13 cellular contexts compared by ENCODE assay signal in the genomic region with DNA sequence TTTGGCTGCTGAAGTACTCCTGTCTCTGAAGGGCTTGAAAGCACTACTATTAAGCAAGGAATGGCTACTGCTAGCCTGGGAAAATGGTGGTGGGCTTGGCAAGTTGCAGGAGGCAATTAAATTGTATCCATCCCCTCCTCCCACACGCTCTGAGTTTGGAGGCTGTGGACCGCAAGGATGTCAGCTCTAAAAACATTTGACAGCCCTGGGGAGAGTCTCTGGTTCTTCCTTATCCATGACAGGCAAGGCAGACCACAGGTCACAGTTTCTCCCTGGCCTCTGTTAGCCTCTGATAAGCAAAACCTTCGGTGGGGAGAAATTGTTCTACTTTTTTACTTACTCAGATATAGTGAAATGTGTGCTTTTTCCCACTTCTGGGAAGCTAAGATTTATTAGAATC. TPM values are rescaled to one million over a fixed set of nuclear protein-coding genes. Genes with fewer than 3 reads are reported as not detected.
DNase-seq lines count a peak whose midpoint lies in the region; ATAC-seq and TF ChIP-seq lines count a peak whose summit lies in the region.
"Had no signal": no experiment of that assay in that cellular context is flagged by ENCODE, and none has a peak within 500 bp of the region (broad histone marks: within the 10 kb centered on the region; RNA-seq: fewer than 3 reads in every experiment).

No MANE protein-coding gene starts in this region.

- no peak overlapping the region for H3K4ac ChIP-seq in mesendoderm (ENCODE audit: low read depth, low read length)

- no peak overlapping the region for H4K5ac ChIP-seq in mesendoderm (ENCODE audit: low read length)

- no peak overlapping the region for H2AK5ac ChIP-seq in mesendoderm (ENCODE audit: low read length)

- no peaks in the 10 kb centered on the region for H3K9me3 Mint-ChIP-seq in CD4-positive, alpha-beta memory T cell
- H3K9me3 Mint-ChIP-seq in activated naive CD4-positive, alpha-beta T cell treated with anti-CD3 and anti-CD28 coated beads, Interleukin-2, amount 50 U/mL, for 72 hours: no peaks in the 10 kb centered on the region
- peaks cover 0 to 2% of the 10 kb centered on the region in 2 donors for H3K9me3 Mint-ChIP-seq in natural killer cell
- H3K9me3 Mint-ChIP-seq: activated T-helper 2 cell treated with anti-CD3 and anti-CD28 coated beads, Interferon-gamma antibody, Interleukin-2, Interleukin-4, amounts not matched to agents 10 μg/mL and 5 μg/mL and 100 μg/mL, durations not matched to agents 14 hours and 24 hours and 36 hours had no signal

- no peaks in the 10 kb centered on the region for H3K79me1 ChIP-seq in mesendoderm (ENCODE audit: low read length)

- H3K27me3 Mint-ChIP-seq in CD4-positive, alpha-beta memory T cell: no peaks in the 10 kb centered on the region
- no peaks in the 10 kb centered on the region for H3K27me3 Mint-ChIP-seq in natural killer cell (ENCODE audit: low read depth in 2 of 2)

- no peak overlapping the region for H3K4me2 ChIP-seq in mesendoderm (ENCODE audit: low read length)

- intact Hi-C loops in CD4-positive, alpha-beta memory T cell (cut with micrococcal nuclease): no loop called here
- intact Hi-C loops in natural killer cell (cut with micrococcal nuclease): loop anchor here (5.0 to 10.0 kb wide), 2 partner anchors 51 to 146 kb away; no protein-coding TSS in a partner anchor

- no peak overlapping the region for H3K4me3 ChIP-seq in CD4-positive, alpha-beta memory T cell (ENCODE audit: low read length in 2 of 2)
- H3K4me3 ChIP-seq in mesendoderm (ENCODE audit: low read length) (no peak overlapping the region), HAP-1 (no peak overlapping the region)
- H3K4me3 ChIP-seq: gastroesophageal sphincter had no signal

- peaks cover 0 to 4% of the 10 kb centered on the region in 2 donors for H3K36me3 Mint-ChIP-seq in CD4-positive, alpha-beta memory T cell
- peaks cover 0 to 16% of the 10 kb centered on the region in 2 donors for H3K36me3 Mint-ChIP-seq in activated naive CD4-positive, alpha-beta T cell treated with anti-CD3 and anti-CD28 coated beads, Interleukin-2, amount 50 U/mL, for 72 hours
- no peaks in the 10 kb centered on the region for H3K36me3 Mint-ChIP-seq in natural killer cell

- no peak for ATAC-seq in activated naive CD4-positive, alpha-beta T cell treated with anti-CD3 and anti-CD28 coated beads, Interleukin-2, amount 50 U/mL, for 72 hours
- no peak for ATAC-seq in natural killer cell
- ATAC-seq: gastroesophageal sphincter had no signal

- no peak overlapping the region for H3K56ac ChIP-seq in mesendoderm (ENCODE audit: low read length)

- no peak overlapping the region for H2BK5ac ChIP-seq in mesendoderm (ENCODE audit: low read length)

- peak overlapping the region; percentile 66 for H3K27ac ChIP-seq in CD4-positive, alpha-beta memory T cell (ENCODE audit: low read depth, low read length)
- H3K27ac ChIP-seq in mesendoderm (ENCODE audit: low read depth, low read length): no peak overlapping the region
- H3K27ac ChIP-seq: epithelial cell of prostate, gastroesophageal sphincter had no signal

- H2BK15ac ChIP-seq in mesendoderm (replicated peaks; ENCODE audit: low read depth): no peak overlapping the region

- H3K36me3 ChIP-seq in CD4-positive, alpha-beta memory T cell (ENCODE audit: insufficient read depth, low read length): no peaks in the 10 kb centered on the region
- H3K36me3 ChIP-seq in mesendoderm (ENCODE audit: control insufficient read depth, insufficient read depth, low read length): no peaks in the 10 kb centered on the region
- no peaks in the 10 kb centered on the region for H3K36me3 ChIP-seq in HAP-1 (replicated peaks)
- H3K36me3 ChIP-seq: BE2C, gastroesophageal sphincter had no signal

- peak overlapping the region; percentile 89 to 98 (median 95) for H3K27ac Mint-ChIP-seq in CD4-positive, alpha-beta memory T cell
- H3K27ac Mint-ChIP-seq in activated naive CD4-positive, alpha-beta T cell treated with anti-CD3 and anti-CD28 coated beads, Interleukin-2, amount 50 U/mL, for 72 hours: peak overlapping the region; percentile 91 to 95
- H3K27ac Mint-ChIP-seq in natural killer cell: peak overlapping the region; percentile 96 to 98

- no peak for TF ChIP-seq CTCF in natural killer cell (IDR thresholded peaks at IDR 0.05)

- H3K4me1 ChIP-seq in CD4-positive, alpha-beta memory T cell (ENCODE audit: insufficient read depth, low read length): peaks cover 99% of the 10 kb centered on the region
- H3K4me1 ChIP-seq in mesendoderm (ENCODE audit: control insufficient read depth, low read depth, low read length): no peaks in the 10 kb centered on the region
- peaks cover 7% of the 10 kb centered on the region; the same call in 1 of the 2 replicates for H3K4me1 ChIP-seq in HAP-1

- H3K9ac ChIP-seq in mesendoderm (ENCODE audit: low read length): no peak overlapping the region

- H2BK120ac ChIP-seq in mesendoderm (ENCODE audit: low read depth, low read length): no peak overlapping the region

- H3K27me3 ChIP-seq in CD4-positive, alpha-beta memory T cell (ENCODE audit: insufficient read depth, low read length): no peaks in the 10 kb centered on the region
- H3K27me3 ChIP-seq in mesendoderm (ENCODE audit: insufficient read depth, low read length, poor library complexity): no peaks in the 10 kb centered on the region
- H3K27me3 ChIP-seq in HAP-1 (ENCODE audit: low read depth): no peaks in the 10 kb centered on the region
- H3K27me3 ChIP-seq: BE2C, gastroesophageal sphincter had no signal

- no peak overlapping the region for H3K18ac ChIP-seq in mesendoderm (ENCODE audit: low read length)

- in situ Hi-C loops in HAP-1 (cut with MboI; ENCODE audit: low sequenced_read_pairs): no loop called here

- CTCF ChIA-PET in CD4-positive, alpha-beta memory T cell (lab: Charles Lee; ENCODE audit: partially characterized antibody): interaction anchor here (1.1 to 13.3 kb wide), 6 partner anchors 21 to 360 kb away, joined by 3 to 442 read pairs (median 58); partner anchors contain the start of gene S1PR1

- no peaks in the 10 kb centered on the region for H3K79me2 ChIP-seq in mesendoderm (ENCODE audit: control insufficient read depth, insufficient read depth, low read length)

- H3K4me1 Mint-ChIP-seq in CD4-positive, alpha-beta memory T cell: peaks cover 80 to 94% (median 86%) of the 10 kb centered on the region in 4 donors
- peaks cover 88 to 89% of the 10 kb centered on the region in 2 donors for H3K4me1 Mint-ChIP-seq in natural killer cell

- no peak overlapping the region for H3K23ac ChIP-seq in mesendoderm (ENCODE audit: low read length)

- H3K9me3 ChIP-seq in CD4-positive, alpha-beta memory T cell (ENCODE audit: control insufficient read depth in 1 of 2, low read length in 2 of 2): no peaks in the 10 kb centered on the region
- no peaks in the 10 kb centered on the region for H3K9me3 ChIP-seq in HAP-1
- H3K9me3 ChIP-seq: BE2C, gastroesophageal sphincter had no signal

- DNase-seq in CD4-positive, alpha-beta memory T cell: no peak
- DNase-seq in CMK (ENCODE audit: low read depth): peak; percentile 87
- DNase-seq in activated naive CD4-positive, alpha-beta T cell treated with anti-CD3 and anti-CD28 coated beads, Interleukin-2, amount 50 U/mL, for 72 hours (ENCODE audit: low spot score in 2 of 2): no peak
- no peak for DNase-seq in natural killer cell
- no peak for DNase-seq in mesendoderm
- no peak for DNase-seq in SKM-1 treated with dmso at 0.1 percent for 144 hours (lab: John Stamatoyannopoulos, UW; ENCODE audit: unreplicated experiment)
- DNase-seq in HAP-1 (ENCODE audit: low spot score in 2 of 2): no peak
- DNase-seq: BE2C, NCI-H146, NCI-H345 had no signal

- peak overlapping the region in 6 of 8 donors; percentile 57 to 81 (median 78) for H3K4me3 Mint-ChIP-seq in CD4-positive, alpha-beta memory T cell
- H3K4me3 Mint-ChIP-seq in natural killer cell: peak overlapping the region; percentile 82

- POLR2A ChIA-PET in CD4-positive, alpha-beta memory T cell (lab: Charles Lee; ENCODE audit: partially characterized antibody): interaction anchor here (0.9 to 19.7 kb wide), 9 partner anchors 12 to 363 kb away, joined by 3 to 955 read pairs (median 4); partner anchors contain the start of gene S1PR1

- no peak overlapping the region for H4K8ac ChIP-seq in mesendoderm (ENCODE audit: low read depth, low read length)

- no CpG with 5 or more reads among the region's 3 CpGs for WGBS in mesendoderm (ENCODE audit: extremely low coverage, insufficient coverage, low lambda C conversion rate)

RNA-seq across cellular contexts. Expression of gene S1PR1, which starts 46.6 kb away (rescaled TPM):
- total RNA-seq in CD4-positive, alpha-beta memory T cell: 100 to 1,000 TPM; 363 to 366 TPM
- 100 to 1,000 TPM; 277 to 320 TPM for polyA plus RNA-seq in CD4-positive, alpha-beta memory T cell
- total RNA-seq in activated naive CD4-positive, alpha-beta T cell treated with anti-CD3 and anti-CD28 coated beads, Interleukin-2, amount 50 U/mL, for 72 hours: 100 to 1,000 TPM; 125 to 221 TPM
- 100 to 1,000 TPM in 1 of 3 donors, 10 to 100 TPM in 2; 33.5 to 114 (median 80.2) TPM for total RNA-seq in natural killer cell
- 0.52 TPM for polyA plus RNA-seq in mesendoderm (2013, experiment 1 of 2)
- 0.53 TPM for polyA plus RNA-seq in mesendoderm (2013, experiment 2 of 2)
